ENCODE assay signal across 26 cellular contexts in genomic region chr11:48341466-48341865, GRCh38. TPM values are rescaled to one million over a fixed set of nuclear protein-coding genes. Genes with fewer than 3 reads are reported as not detected.
DNase-seq lines count a peak whose midpoint lies in the region; ATAC-seq and TF ChIP-seq lines count a peak whose summit lies in the region.
"Had no signal": no experiment of that assay in that cellular context is flagged by ENCODE, and none has a peak within 500 bp of the region (broad histone marks: within the 10 kb centered on the region; RNA-seq: fewer than 3 reads in every experiment).

No MANE protein-coding gene starts in this region.

- 0% methylated on average over 2 of the region's 2 CpGs for WGBS in SK-N-SH (ENCODE audit: low lambda C conversion rate)

- H3K4me2 ChIP-seq in SK-N-SH = no peak overlapping the region

- POLR2A ChIA-PET in CD8-positive, alpha-beta memory T cell (lab: Charles Lee) = no interaction called here
- POLR2A ChIA-PET in naive thymus-derived CD4-positive, alpha-beta T cell (lab: Charles Lee) = no interaction called here
- POLR2A ChIA-PET in SK-N-SH (lab: Yijun Ruan, JAX) = no interaction called here

- no peak for TF ChIP-seq RAD21 in SK-N-SH (IDR thresholded peaks at IDR 0.05; ENCODE audit: low read length)

- H3K79me2 ChIP-seq in SK-N-SH (ENCODE audit: insufficient read depth) = no peaks in the 10 kb centered on the region

- no peak overlapping the region for H2AFZ ChIP-seq in SK-N-SH (ENCODE audit: low read depth)

- no peak overlapping the region for H3K27ac ChIP-seq in CD8-positive, alpha-beta memory T cell (ENCODE audit: low read depth, low read length)
- H3K27ac ChIP-seq in naive thymus-derived CD4-positive, alpha-beta T cell (ENCODE audit: low read depth, low read length) = no peak overlapping the region
- H3K27ac ChIP-seq in SK-N-SH (ENCODE audit: low read depth in 2 of 2, low read length in 1 of 2) = no peak overlapping the region
- H3K27ac ChIP-seq: C4-2B had no signal

- H3K9me2 ChIP-seq in SK-N-SH = no peaks in the 10 kb centered on the region

- no peak for TF ChIP-seq CTCF in SK-N-SH (IDR thresholded peaks at IDR 0.05)

- H3K4me3 ChIP-seq in CD8-positive, alpha-beta memory T cell (ENCODE audit: low read length) = no peak overlapping the region
- H3K4me3 ChIP-seq in naive thymus-derived CD4-positive, alpha-beta T cell (ENCODE audit: low read length) = peak overlapping the region; percentile 17
- H3K4me3 ChIP-seq in SK-N-SH (ENCODE audit: low read depth in 2 of 2, low read length in 1 of 2) = no peak overlapping the region
- H3K4me3 ChIP-seq: GM12878 had no signal

- ATAC-seq in T-helper 17 cell (peak; percentile 57), HG02884 (IDR thresholded peaks at IDR 0.05; ENCODE audit: unreplicated experiment) (no peak)
- ATAC-seq in naive thymus-derived CD4-positive, alpha-beta T cell = peak; percentile 22
- ATAC-seq: GM12878, SK-N-SH treated with all-trans-retinoic acid at 6 μM for 48 hours had no signal

- H3K4me1 ChIP-seq in CD8-positive, alpha-beta memory T cell (ENCODE audit: insufficient read depth, low read length) = peaks cover 7% of the 10 kb centered on the region
- peaks cover 8 to 14% of the 10 kb centered on the region in 2 donors for H3K4me1 ChIP-seq in naive thymus-derived CD4-positive, alpha-beta T cell (ENCODE audit: control insufficient read depth in 2 of 2, insufficient read depth in 2 of 2, low read length in 2 of 2)
- no peaks in the 10 kb centered on the region for H3K4me1 ChIP-seq in SK-N-SH (ENCODE audit: control insufficient read depth in 1 of 2, insufficient read depth in 2 of 2, low read depth in 1 of 2, low read length in 1 of 2)
- H3K4me1 ChIP-seq: Caco-2 had no signal

- H3K9ac ChIP-seq in SK-N-SH = no peak overlapping the region

- no peaks in the 10 kb centered on the region for H3K27me3 Mint-ChIP-seq in activated naive CD4-positive, alpha-beta T cell treated with anti-CD3 and anti-CD28 coated beads, Interleukin-2, amount 10 ng/mL, durations not matched to agents 7 days and 5 days
- H3K27me3 Mint-ChIP-seq in activated naive CD4-positive, alpha-beta T cell treated with anti-CD3 and anti-CD28 coated beads for 36 hours (ENCODE audit: low read depth) = no peaks in the 10 kb centered on the region
- H3K27me3 Mint-ChIP-seq in CD8-positive, alpha-beta memory T cell = peaks cover 0 to 6% of the 10 kb centered on the region in 2 donors
- no peaks in the 10 kb centered on the region for H3K27me3 Mint-ChIP-seq in T-helper 17 cell
- peaks cover 0 to 3% (median 0%) of the 10 kb centered on the region in 5 donors for H3K27me3 Mint-ChIP-seq in naive thymus-derived CD4-positive, alpha-beta T cell

- peak; percentile 41 for DNase-seq in activated naive CD4-positive, alpha-beta T cell treated with anti-CD3 and anti-CD28 coated beads, Interleukin-2, amount 10 ng/mL, durations not matched to agents 7 days and 5 days
- no peak for DNase-seq in activated naive CD4-positive, alpha-beta T cell treated with anti-CD3 and anti-CD28 coated beads for 36 hours
- peak in 2 of 5 donors; percentile 29 to 38 for DNase-seq in CD8-positive, alpha-beta memory T cell
- peak in 1 of 3 donors; percentile 10 for DNase-seq in T-helper 17 cell
- peak in 6 of 9 donors; percentile 9 to 43 (median 20) for DNase-seq in naive thymus-derived CD4-positive, alpha-beta T cell
- no peak for DNase-seq in SK-N-SH
- no peak for DNase-seq in amniotic stem cell (lab: John Stamatoyannopoulos, UW)
- DNase-seq: Caco-2; DMS 273 treated with DMSO at 0.1 percent for 48 hours; DMS79 treated with DMSO at 0.1 percent for 48 hours; H7; KBM-7; NCI-H1092 treated with DMSO at 0.1 percent for 48 hours; NCI-H146; NCI-H2029; NCI-H2227 treated with DMSO at 0.1 percent for 48 hours; NCI-H510A treated with DMSO at 0.1 percent for 48 hours; NCI-H748 treated with DMSO at 0.1 percent for 48 hours; NK-92 treated with Interleukin-12 subunit alpha and Interleukin-12 subunit beta, amount 100 ng/mL, for 24 hours; SIG-M5 had no signal

- peaks cover 24% of the 10 kb centered on the region for H3K4me1 Mint-ChIP-seq in activated naive CD4-positive, alpha-beta T cell treated with anti-CD3 and anti-CD28 coated beads, Interleukin-2, amount 10 ng/mL, durations not matched to agents 7 days and 5 days
- H3K4me1 Mint-ChIP-seq in activated naive CD4-positive, alpha-beta T cell treated with anti-CD3 and anti-CD28 coated beads for 36 hours (ENCODE audit: low read depth) = peaks cover 24% of the 10 kb centered on the region
- H3K4me1 Mint-ChIP-seq in CD8-positive, alpha-beta memory T cell = peaks cover 26 to 32% (median 29%) of the 10 kb centered on the region in 3 donors
- peaks cover 8% of the 10 kb centered on the region for H3K4me1 Mint-ChIP-seq in T-helper 17 cell
- H3K4me1 Mint-ChIP-seq in naive thymus-derived CD4-positive, alpha-beta T cell = peaks cover 7 to 30% (median 27%) of the 10 kb centered on the region in 7 donors

- intact Hi-C loops in activated naive CD4-positive, alpha-beta T cell treated with anti-CD3 and anti-CD28 coated beads for 36 hours (cut with micrococcal nuclease) = no loop called here
- intact Hi-C loops in naive thymus-derived CD4-positive, alpha-beta T cell (cut with micrococcal nuclease) = no loop called here

- no peak overlapping the region for H3K4me3 Mint-ChIP-seq in activated naive CD4-positive, alpha-beta T cell treated with anti-CD3 and anti-CD28 coated beads, Interleukin-2, amount 10 ng/mL, durations not matched to agents 7 days and 5 days
- H3K4me3 Mint-ChIP-seq in activated naive CD4-positive, alpha-beta T cell treated with anti-CD3 and anti-CD28 coated beads for 36 hours = no peak overlapping the region
- peak overlapping the region in 5 of 7 donors; percentile 2 to 59 (median 25) for H3K4me3 Mint-ChIP-seq in CD8-positive, alpha-beta memory T cell
- peak overlapping the region; percentile 37 for H3K4me3 Mint-ChIP-seq in T-helper 17 cell
- peak overlapping the region in 5 of 10 donors; percentile 7 to 45 (median 19) for H3K4me3 Mint-ChIP-seq in naive thymus-derived CD4-positive, alpha-beta T cell

- H3K27ac Mint-ChIP-seq in activated naive CD4-positive, alpha-beta T cell treated with anti-CD3 and anti-CD28 coated beads, Interleukin-2, amount 10 ng/mL, durations not matched to agents 7 days and 5 days = no peak overlapping the region
- no peak overlapping the region for H3K27ac Mint-ChIP-seq in activated naive CD4-positive, alpha-beta T cell treated with anti-CD3 and anti-CD28 coated beads for 36 hours
- peak overlapping the region in 4 of 8 donors; percentile 10 to 73 (median 34) for H3K27ac Mint-ChIP-seq in CD8-positive, alpha-beta memory T cell
- peak overlapping the region; percentile 19 for H3K27ac Mint-ChIP-seq in T-helper 17 cell
- H3K27ac Mint-ChIP-seq in naive thymus-derived CD4-positive, alpha-beta T cell = peak overlapping the region in 1 of 9 donors; percentile 21

- H4K20me1 ChIP-seq in SK-N-SH (ENCODE audit: insufficient read depth) = no peaks in the 10 kb centered on the region

- CTCF ChIA-PET in activated naive CD4-positive, alpha-beta T cell treated with anti-CD3 and anti-CD28 coated beads, Interleukin-2, amount 10 ng/mL, durations not matched to agents 7 days and 5 days (lab: Charles Lee) = no interaction called here
- CTCF ChIA-PET in activated naive CD4-positive, alpha-beta T cell treated with anti-CD3 and anti-CD28 coated beads for 36 hours (lab: Charles Lee) = no interaction called here
- CTCF ChIA-PET in CD8-positive, alpha-beta memory T cell (lab: Charles Lee) = interaction anchor here (0.6 kb wide), 1 partner anchor 224 kb away, joined by 3 read pairs; no protein-coding TSS in a partner anchor
- CTCF ChIA-PET in naive thymus-derived CD4-positive, alpha-beta T cell (lab: Charles Lee) = no interaction called here
- CTCF ChIA-PET in SK-N-SH (lab: Yijun Ruan, JAX) = no interaction called here

- H3K36me3 ChIP-seq in CD8-positive, alpha-beta memory T cell (ENCODE audit: insufficient read depth, low read length) = no peaks in the 10 kb centered on the region
- H3K36me3 ChIP-seq in naive thymus-derived CD4-positive, alpha-beta T cell (ENCODE audit: control insufficient read depth in 2 of 3, insufficient read depth in 3 of 3, low read length in 3 of 3) = no peaks in the 10 kb centered on the region
- H3K36me3 ChIP-seq in SK-N-SH (replicated peaks in 1 of 2; ENCODE audit: control insufficient read depth in 1 of 2, insufficient read depth in 2 of 2, low read length in 1 of 2) = no peaks in the 10 kb centered on the region

- no peaks in the 10 kb centered on the region for H3K27me3 ChIP-seq in CD8-positive, alpha-beta memory T cell (ENCODE audit: insufficient read depth, low read length, poor library complexity, severe bottlenecking)
- no peaks in the 10 kb centered on the region for H3K27me3 ChIP-seq in naive thymus-derived CD4-positive, alpha-beta T cell (ENCODE audit: control insufficient read depth in 2 of 2, insufficient read depth in 2 of 2, low read length in 2 of 2)
- no peaks in the 10 kb centered on the region for H3K27me3 ChIP-seq in SK-N-SH (ENCODE audit: insufficient read depth)

- peaks cover 11% of the 10 kb centered on the region for H3K36me3 Mint-ChIP-seq in activated naive CD4-positive, alpha-beta T cell treated with anti-CD3 and anti-CD28 coated beads, Interleukin-2, amount 10 ng/mL, durations not matched to agents 7 days and 5 days
- H3K36me3 Mint-ChIP-seq in activated naive CD4-positive, alpha-beta T cell treated with anti-CD3 and anti-CD28 coated beads for 36 hours (ENCODE audit: low read depth) = no peaks in the 10 kb centered on the region
- H3K36me3 Mint-ChIP-seq in CD8-positive, alpha-beta memory T cell = peaks cover 2 to 14% (median 8%) of the 10 kb centered on the region in 3 donors
- H3K36me3 Mint-ChIP-seq in T-helper 17 cell (ENCODE audit: low read depth) = no peaks in the 10 kb centered on the region
- peaks cover 2 to 11% (median 5%) of the 10 kb centered on the region in 5 donors for H3K36me3 Mint-ChIP-seq in naive thymus-derived CD4-positive, alpha-beta T cell

- H3K9me3 Mint-ChIP-seq in activated naive CD4-positive, alpha-beta T cell treated with anti-CD3 and anti-CD28 coated beads, Interleukin-2, amount 10 ng/mL, durations not matched to agents 7 days and 5 days = peaks cover 20% of the 10 kb centered on the region
- peaks cover 10% of the 10 kb centered on the region for H3K9me3 Mint-ChIP-seq in activated naive CD4-positive, alpha-beta T cell treated with anti-CD3 and anti-CD28 coated beads for 36 hours
- peaks cover 10 to 28% (median 16%) of the 10 kb centered on the region in 5 donors for H3K9me3 Mint-ChIP-seq in CD8-positive, alpha-beta memory T cell
- peaks cover 4 to 25% (median 17%) of the 10 kb centered on the region in 11 donors for H3K9me3 Mint-ChIP-seq in naive thymus-derived CD4-positive, alpha-beta T cell

- H3K9me3 ChIP-seq in CD8-positive, alpha-beta memory T cell (ENCODE audit: low read length) = peaks cover 7% of the 10 kb centered on the region
- H3K9me3 ChIP-seq in T-helper 17 cell (ENCODE audit: control insufficient read depth, low read length, poor library complexity, severe bottlenecking) (peaks cover 7% of the 10 kb centered on the region), SK-N-SH (no peaks in the 10 kb centered on the region)
- peaks cover 0 to 5% (median 4%) of the 10 kb centered on the region in 3 experiments for H3K9me3 ChIP-seq in naive thymus-derived CD4-positive, alpha-beta T cell (ENCODE audit: control insufficient read depth in 2 of 3, low read length in 3 of 3)
- H3K9me3 ChIP-seq: Caco-2 had no signal

- no peak for TF ChIP-seq EP300 in SK-N-SH (IDR thresholded peaks at IDR 0.05; ENCODE audit: borderline replicate concordance in 1 of 2, low read depth in 1 of 2, low read length in 1 of 2)

- no peaks in the 10 kb centered on the region for H3F3A ChIP-seq in SK-N-SH (replicated peaks; ENCODE audit: insufficient read depth)

RNA-seq across cellular contexts. Expression of gene OR4C3, which starts 16.7 kb away (rescaled TPM):
- not detected for total RNA-seq in activated naive CD4-positive, alpha-beta T cell treated with anti-CD3 and anti-CD28 coated beads for 36 hours
- total RNA-seq in CD8-positive, alpha-beta memory T cell = not detected
- not detected for polyA plus RNA-seq in CD8-positive, alpha-beta memory T cell
- total RNA-seq in T-helper 17 cell = not detected
- total RNA-seq in naive thymus-derived CD4-positive, alpha-beta T cell = not detected
- not detected for polyA plus RNA-seq in naive thymus-derived CD4-positive, alpha-beta T cell
- not detected in 2 replicates for polyA plus RNA-seq in SK-N-SH (2012; rRNA removed)
- polyA plus RNA-seq in SK-N-SH (2012; cell fraction: cytosol; rRNA removed) = not detected in 2 replicates
- not detected in 2 replicates for polyA plus RNA-seq in SK-N-SH (2012; cell fraction: nucleus; rRNA removed)
- total RNA-seq: A172, Caco-2, GM12878, H7 had no signal
- polyA plus RNA-seq: AG04450, GM12878 had no signal

RNA-seq across cellular contexts. Expression of gene OR4C5, which starts 24.8 kb away (rescaled TPM):
- not detected for total RNA-seq in activated naive CD4-positive, alpha-beta T cell treated with anti-CD3 and anti-CD28 coated beads for 36 hours
- not detected for total RNA-seq in CD8-positive, alpha-beta memory T cell
- not detected for polyA plus RNA-seq in CD8-positive, alpha-beta memory T cell
- not detected for total RNA-seq in T-helper 17 cell
- not detected for total RNA-seq in naive thymus-derived CD4-positive, alpha-beta T cell
- polyA plus RNA-seq in naive thymus-derived CD4-positive, alpha-beta T cell = not detected
- polyA plus RNA-seq in SK-N-SH (2012; rRNA removed) = not detected in 2 replicates
- not detected in 2 replicates for polyA plus RNA-seq in SK-N-SH (2012; cell fraction: cytosol; rRNA removed)
- polyA plus RNA-seq in SK-N-SH (2012; cell fraction: nucleus; rRNA removed) = not detected in 2 replicates
- total RNA-seq: A172, Caco-2, GM12878, H7 had no signal
- polyA plus RNA-seq: AG04450, GM12878 had no signal

RNA-seq across cellular contexts. Expression of gene OR4S1, which starts 35.4 kb away (rescaled TPM):
- not detected for total RNA-seq in activated naive CD4-positive, alpha-beta T cell treated with anti-CD3 and anti-CD28 coated beads for 36 hours
- total RNA-seq in CD8-positive, alpha-beta memory T cell = not detected
- polyA plus RNA-seq in CD8-positive, alpha-beta memory T cell = not detected
- total RNA-seq in T-helper 17 cell = not detected
- not detected for total RNA-seq in naive thymus-derived CD4-positive, alpha-beta T cell
- polyA plus RNA-seq in naive thymus-derived CD4-positive, alpha-beta T cell = not detected
- not detected in 2 replicates for polyA plus RNA-seq in SK-N-SH (2012; rRNA removed)
- polyA plus RNA-seq in SK-N-SH (2012; cell fraction: cytosol; rRNA removed) = not detected in 2 replicates
- polyA plus RNA-seq in SK-N-SH (2012; cell fraction: nucleus; rRNA removed) = not detected in 2 replicates
- total RNA-seq: A172, Caco-2, GM12878, H7 had no signal
- polyA plus RNA-seq: AG04450, GM12878 had no signal

Comparison
In these comparisons a context has a peak if more than half of its experiments do, and no peak if none do; other contexts are left out.
1. DNase-seq: peak in activated naive CD4-positive, alpha-beta T cell treated with anti-CD3 and anti-CD28 coated beads, Interleukin-2, amount 10 ng/mL, durations not matched to agents 7 days and 5 days (single experiment) and naive thymus-derived CD4-positive, alpha-beta T cell (6 of 9); none in activated naive CD4-positive, alpha-beta T cell treated with anti-CD3 and anti-CD28 coated beads for 36 hours (single experiment), SK-N-SH (single experiment) and amniotic stem cell (single experiment).
2. H3K4me3 Mint-ChIP-seq: peak in CD8-positive, alpha-beta memory T cell (5 of 7) and T-helper 17 cell (single experiment); none in activated naive CD4-positive, alpha-beta T cell treated with anti-CD3 and anti-CD28 coated beads, Interleukin-2, amount 10 ng/mL, durations not matched to agents 7 days and 5 days (single experiment) and activated naive CD4-positive, alpha-beta T cell treated with anti-CD3 and anti-CD28 coated beads for 36 hours (single experiment).